ENCODE assay signal across 1 cellular context in genomic region chr13:29260684-29261083, GRCh38.
TF ChIP-seq lines count a peak whose summit lies in the region.

No MANE protein-coding gene starts in this region.

TF ChIP-seq in GM23338, 12 proteins besides CTCF, POLR2A, EP300 and RAD21 (continued from another document):
- TF ChIP-seq REST (IDR thresholded peaks at IDR 0.05; ENCODE audit: unreplicated experiment): no peak
- no peak for TF ChIP-seq ZNF331 (CRISPR knock-in tag; IDR thresholded peaks at IDR 0.05; ENCODE audit: low read depth)
- TF ChIP-seq ETS1 (IDR thresholded peaks at IDR 0.05): no peak
- no peak for TF ChIP-seq ZNF114 (CRISPR knock-in tag; IDR thresholded peaks at IDR 0.05)
- TF ChIP-seq JUNB (IDR thresholded peaks at IDR 0.05; ENCODE audit: unreplicated experiment): no peak
- no peak for TF ChIP-seq POLR2AphosphoS5 (IDR thresholded peaks at IDR 0.05; ENCODE audit: low read depth)
- no peak for TF ChIP-seq NANOG (IDR thresholded peaks at IDR 0.05; ENCODE audit: borderline replicate concordance)
